In genomic region chr11:47552581-47553416, GRCh38 we compare ENCODE assay signal across 8 cellular contexts. TPM values are rescaled to one million over a fixed set of nuclear protein-coding genes. Genes with fewer than 3 reads are reported as not detected.
DNase-seq lines count a peak whose midpoint lies in the region; ATAC-seq lines count a peak whose summit lies in the region.

Gene CELF1, minus strand, starts transcription at chr11:47553132. Its CDS starts 53,609 bp downstream, at chr11:47499523.

- DNase-seq in D341Med (ENCODE audit: low spot score) (peak; percentile 95), NOMO-1 treated with dmso at 0.1 percent for 144 hours (lab: John Stamatoyannopoulos, UW; ENCODE audit: unreplicated experiment) (peak; percentile 82), mesenteric fat pad (ENCODE audit: low spot score) (peak; percentile 97)
- DNase-seq in activated CD8-positive, alpha-beta memory T cell treated with anti-CD3 and anti-CD28 coated beads, Interleukin-2, amount 10 ng/mL, durations not matched to agents 7 days and 5 days = peak; percentile 95
- peak; percentile 78 for DNase-seq in stimulated activated CD8-positive, alpha-beta memory T cell treated with anti-CD3 and anti-CD28 coated beads, Interleukin-15, amount 100 ng/mL, for 24 hours (ENCODE audit: low read depth)

- peaks cover 39% of the 10 kb centered on the region for H3K4me1 Mint-ChIP-seq in activated CD8-positive, alpha-beta memory T cell treated with anti-CD3 and anti-CD28 coated beads, Interleukin-2, amount 10 ng/mL, durations not matched to agents 7 days and 5 days

- H3K9me3 ChIP-seq in HUES48 (ENCODE audit: control insufficient read depth, insufficient read depth, low read length) (no peaks in the 10 kb centered on the region), endocrine pancreas (ENCODE audit: control insufficient read depth, low read length) (no peaks in the 10 kb centered on the region)

- ATAC-seq in GM21390 (IDR thresholded peaks at IDR 0.05; ENCODE audit: unreplicated experiment) = peak; percentile 93
- peak; percentile 92 for ATAC-seq in activated CD8-positive, alpha-beta memory T cell treated with anti-CD3 and anti-CD28 coated beads, Interleukin-2, amount 10 ng/mL, durations not matched to agents 7 days and 5 days

- H3K4me3 Mint-ChIP-seq in activated CD8-positive, alpha-beta memory T cell treated with anti-CD3 and anti-CD28 coated beads, Interleukin-2, amount 10 ng/mL, durations not matched to agents 7 days and 5 days = peak within 1 kb of the TSS; percentile 90

- peak within 1 kb of the TSS; percentile 98 for H3K9ac ChIP-seq in HUES48 (ENCODE audit: low read depth, low read length)
- peak within 1 kb of the TSS; percentile 74 for H3K9ac ChIP-seq in endocrine pancreas (ENCODE audit: control insufficient read depth, insufficient read depth, low read length)

- peak within 1 kb of the TSS; percentile 94 for H3K27ac ChIP-seq in HUES48 (ENCODE audit: low read depth, low read length)

- no peaks in the 10 kb centered on the region for H3K27me3 Mint-ChIP-seq in activated CD8-positive, alpha-beta memory T cell treated with anti-CD3 and anti-CD28 coated beads, Interleukin-2, amount 10 ng/mL, durations not matched to agents 7 days and 5 days

- H3K36me3 ChIP-seq in HUES48 (ENCODE audit: control insufficient read depth, insufficient read depth, low read length) (peaks cover 14% of the 10 kb centered on the region; the same call in 1 of the 2 replicates), endocrine pancreas (ENCODE audit: control insufficient read depth, insufficient read depth, low read length) (no peaks in the 10 kb centered on the region)

- H3K27ac Mint-ChIP-seq in activated CD8-positive, alpha-beta memory T cell treated with anti-CD3 and anti-CD28 coated beads, Interleukin-2, amount 10 ng/mL, durations not matched to agents 7 days and 5 days = peak within 1 kb of the TSS; percentile 92

- no peaks in the 10 kb centered on the region for H3K27me3 ChIP-seq in HUES48 (ENCODE audit: control insufficient read depth, insufficient read depth, low read length)
- H3K27me3 ChIP-seq in endocrine pancreas (ENCODE audit: control insufficient read depth, insufficient read depth, low read length) = no peaks in the 10 kb centered on the region

- CTCF ChIA-PET in activated CD8-positive, alpha-beta memory T cell treated with anti-CD3 and anti-CD28 coated beads, Interleukin-2, amount 10 ng/mL, durations not matched to agents 7 days and 5 days (lab: Charles Lee) = interaction anchor here (0.6 to 4.0 kb wide), 22 partner anchors 12 to 338 kb away, joined by 3 to 48 read pairs (median 3); partner anchors contain the start of genes AGBL2, DDB2, KBTBD4 and NDUFS3

- H3K4me1 ChIP-seq in HUES48 (ENCODE audit: control insufficient read depth, insufficient read depth, low read length) (peaks cover 17% of the 10 kb centered on the region), endocrine pancreas (ENCODE audit: control insufficient read depth, insufficient read depth, low read length) (peaks cover 15% of the 10 kb centered on the region)

- no peaks in the 10 kb centered on the region for H3K9me3 Mint-ChIP-seq in activated CD8-positive, alpha-beta memory T cell treated with anti-CD3 and anti-CD28 coated beads, Interleukin-2, amount 10 ng/mL, durations not matched to agents 7 days and 5 days (ENCODE audit: low read depth)

- H3K36me3 Mint-ChIP-seq in activated CD8-positive, alpha-beta memory T cell treated with anti-CD3 and anti-CD28 coated beads, Interleukin-2, amount 10 ng/mL, durations not matched to agents 7 days and 5 days = peaks cover 14% of the 10 kb centered on the region

- H3K4me3 ChIP-seq in HUES48 (ENCODE audit: low read depth, low read length) (peak within 1 kb of the TSS; percentile 100), endocrine pancreas (ENCODE audit: control insufficient read depth, insufficient read depth, low read length) (peak within 1 kb of the TSS; percentile 88)

RNA-seq across cellular contexts. Expression of gene CELF1, which starts in this region (rescaled TPM):
- total RNA-seq in activated CD8-positive, alpha-beta memory T cell treated with anti-CD3 and anti-CD28 coated beads, Interleukin-2, amount 10 ng/mL, durations not matched to agents 7 days and 5 days = 100 to 1,000 TPM; 108 to 118 TPM
- 127 TPM for total RNA-seq in mesenteric fat pad

Comparison
In these comparisons a context has a peak if more than half of its experiments do, and no peak if none do; other contexts are left out.
1. Peak in every context shown above with its lines: DNase-seq, ATAC-seq, H3K4me3 ChIP-seq and H3K27ac ChIP-seq.